Comparison of ENCODE assay signal across 8 cellular contexts in the genomic region with DNA sequence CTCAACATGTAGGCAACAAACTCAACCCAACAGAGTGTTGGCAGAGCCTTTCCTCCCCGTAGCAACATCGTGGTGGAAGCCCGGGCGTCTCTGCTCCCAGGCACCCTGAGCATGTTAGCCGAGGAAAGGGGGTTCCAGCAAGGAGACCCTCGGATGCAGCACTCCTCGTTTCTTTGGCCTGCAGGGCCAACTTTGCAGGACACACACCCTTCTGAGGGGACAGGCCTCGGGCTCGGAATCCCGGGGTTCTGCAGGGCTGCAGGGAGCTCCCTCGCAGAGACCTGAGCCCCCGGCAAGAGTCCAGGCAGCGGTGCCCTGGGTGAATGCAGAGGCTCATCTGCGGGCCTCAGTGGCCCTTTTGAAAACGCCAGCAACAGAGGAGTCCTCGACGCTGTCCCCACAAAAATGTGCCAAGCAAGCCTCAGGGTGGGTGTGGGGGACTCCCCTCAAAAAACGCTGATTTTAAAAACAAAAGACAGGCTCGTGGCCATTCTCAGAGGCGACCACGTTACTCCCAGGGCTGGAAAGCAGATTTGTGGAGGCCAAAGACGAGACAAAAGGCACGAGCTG. TPM values are rescaled to one million over a fixed set of nuclear protein-coding genes. Genes with fewer than 3 reads are reported as not detected.
A peak's percentile ranks its signal among the peaks of the same experiment; 100 is the strongest.
DNase-seq lines count a peak whose midpoint lies in the region; ATAC-seq and TF ChIP-seq lines count a peak whose summit lies in the region.

No MANE protein-coding gene starts in this region.

- no peaks in the 10 kb centered on the region for H3K9me3 Mint-ChIP-seq in activated CD4-positive, alpha-beta T cell treated with anti-CD3 and anti-CD28 coated beads for 36 hours (ENCODE audit: low read depth)
- H3K9me3 Mint-ChIP-seq in activated naive CD8-positive, alpha-beta T cell treated with anti-CD3 and anti-CD28 coated beads for 36 hours = no peaks in the 10 kb centered on the region

- no peaks in the 10 kb centered on the region for H3K27me3 ChIP-seq in hepatocyte

- peak overlapping the region; percentile 68 for H3K27ac Mint-ChIP-seq in activated CD4-positive, alpha-beta T cell treated with anti-CD3 and anti-CD28 coated beads for 36 hours
- no peak overlapping the region for H3K27ac Mint-ChIP-seq in activated naive CD8-positive, alpha-beta T cell treated with anti-CD3 and anti-CD28 coated beads for 36 hours

- peak overlapping the region; percentile 94 for H3K4me3 ChIP-seq in hepatocyte

- TF ChIP-seq CTCF in hepatocyte (IDR thresholded peaks at IDR 0.05; ENCODE audit: poor library complexity) = no peak

- peak overlapping the region; percentile 94 for H3K4me2 ChIP-seq in hepatocyte

- peaks cover 56% of the 10 kb centered on the region for H3K79me2 ChIP-seq in hepatocyte

- CTCF ChIA-PET in activated CD4-positive, alpha-beta T cell treated with anti-CD3 and anti-CD28 coated beads for 36 hours (lab: Charles Lee) = interaction anchor here (0.7 kb wide), 1 partner anchor 235 kb away, joined by 3 read pairs; no protein-coding TSS in a partner anchor

- H3K27ac ChIP-seq in hepatocyte = peak overlapping the region; percentile 60

- peaks cover 4% of the 10 kb centered on the region for H4K20me1 ChIP-seq in hepatocyte (ENCODE audit: insufficient read depth, poor library complexity, severe bottlenecking)

- H3K27me3 Mint-ChIP-seq in activated CD4-positive, alpha-beta T cell treated with anti-CD3 and anti-CD28 coated beads for 36 hours = peaks cover 12% of the 10 kb centered on the region
- peaks cover 56% of the 10 kb centered on the region for H3K27me3 Mint-ChIP-seq in activated naive CD8-positive, alpha-beta T cell treated with anti-CD3 and anti-CD28 coated beads for 36 hours

- no peak for DNase-seq in activated CD4-positive, alpha-beta T cell treated with anti-CD3 and anti-CD28 coated beads for 36 hours
- no peak for DNase-seq in activated CD4-positive, alpha-beta T cell treated with anti-CD3 and anti-CD28 coated beads for 4 hours
- no peak for DNase-seq in activated naive CD8-positive, alpha-beta T cell treated with anti-CD3 and anti-CD28 coated beads for 36 hours
- DNase-seq in hepatocyte (ENCODE audit: low spot score) = peak; percentile 30
- DNase-seq in sciatic nerve (ENCODE audit: low spot score) = no peak
- DNase-seq in activated CD4-positive, CD25-positive, alpha-beta regulatory T cell (lab: John Stamatoyannopoulos, UW) = no peak

- H3K4me1 Mint-ChIP-seq in activated CD4-positive, alpha-beta T cell treated with anti-CD3 and anti-CD28 coated beads for 36 hours = peaks cover 14% of the 10 kb centered on the region
- no peaks in the 10 kb centered on the region for H3K4me1 Mint-ChIP-seq in activated naive CD8-positive, alpha-beta T cell treated with anti-CD3 and anti-CD28 coated beads for 36 hours

- H3K36me3 Mint-ChIP-seq in activated CD4-positive, alpha-beta T cell treated with anti-CD3 and anti-CD28 coated beads for 36 hours (ENCODE audit: low read depth) = no peaks in the 10 kb centered on the region
- no peaks in the 10 kb centered on the region for H3K36me3 Mint-ChIP-seq in activated naive CD8-positive, alpha-beta T cell treated with anti-CD3 and anti-CD28 coated beads for 36 hours

- 5% methylated on average over 23 of the region's 23 CpGs for WGBS in hepatocyte (ENCODE audit: low lambda C conversion rate, missing lambda C conversion rate)

- no peaks in the 10 kb centered on the region for H3K36me3 ChIP-seq in hepatocyte (replicated peaks; ENCODE audit: insufficient read depth, low read depth)

- no peaks in the 10 kb centered on the region for H3K9me3 ChIP-seq in hepatocyte (ENCODE audit: low read depth)

- H3K9me2 ChIP-seq in hepatocyte (replicated peaks; ENCODE audit: insufficient read depth) = no peaks in the 10 kb centered on the region

- H3K4me1 ChIP-seq in hepatocyte (ENCODE audit: insufficient read depth) = peaks cover 8% of the 10 kb centered on the region

- peak overlapping the region; percentile 69 for H2AFZ ChIP-seq in hepatocyte

- POLR2A ChIA-PET in activated CD4-positive, alpha-beta T cell treated with anti-CD3 and anti-CD28 coated beads for 36 hours (lab: Charles Lee) = interaction anchor here (0.7 kb wide), 1 partner anchor 526 kb away, joined by 3 read pairs; no protein-coding TSS in a partner anchor

- H3K4me3 Mint-ChIP-seq in activated CD4-positive, alpha-beta T cell treated with anti-CD3 and anti-CD28 coated beads for 36 hours = peak overlapping the region; percentile 67
- peak overlapping the region; percentile 76 for H3K4me3 Mint-ChIP-seq in activated naive CD8-positive, alpha-beta T cell treated with anti-CD3 and anti-CD28 coated beads for 36 hours

- ATAC-seq in activated CD4-positive, alpha-beta T cell treated with anti-CD3 and anti-CD28 coated beads for 36 hours = no peak
- peak; percentile 50 for ATAC-seq in sciatic nerve
- ATAC-seq in HG03460 (IDR thresholded peaks at IDR 0.05; ENCODE audit: unreplicated experiment) = no peak
- no peak for ATAC-seq in GM21526 (IDR thresholded peaks at IDR 0.05; ENCODE audit: low FRiP score, unreplicated experiment)

- intact Hi-C loops in activated CD4-positive, alpha-beta T cell treated with anti-CD3 and anti-CD28 coated beads for 36 hours (cut with DNase I, micrococcal nuclease) = loop anchor here (2.0 to 10.0 kb wide), 5 partner anchors 117 to 377 kb away; a partner anchor contains a TSS
- intact Hi-C loops in sciatic nerve (cut with DNase I) = loop anchor here (10.0 kb wide), 1 partner anchor 155 kb away; no protein-coding TSS in a partner anchor

RNA-seq across cellular contexts. Expression of a gene that starts 1.4 kb away (rescaled TPM):
- 1 to 10 TPM; 4.1 to 5.8 TPM for total RNA-seq in activated CD4-positive, alpha-beta T cell treated with anti-CD3 and anti-CD28 coated beads for 36 hours
- 1 to 10 TPM; 5.6 to 7.0 TPM for total RNA-seq in activated naive CD8-positive, alpha-beta T cell treated with anti-CD3 and anti-CD28 coated beads for 36 hours
- 20.5 and 24.4 TPM in 2 replicates for total RNA-seq in hepatocyte
- polyA plus RNA-seq in hepatocyte = 29.5 and 32.3 TPM in 2 replicates
- total RNA-seq in sciatic nerve = 32.6 TPM
